Comparison of ENCODE assay signal across 9 cellular contexts in the genomic region with DNA sequence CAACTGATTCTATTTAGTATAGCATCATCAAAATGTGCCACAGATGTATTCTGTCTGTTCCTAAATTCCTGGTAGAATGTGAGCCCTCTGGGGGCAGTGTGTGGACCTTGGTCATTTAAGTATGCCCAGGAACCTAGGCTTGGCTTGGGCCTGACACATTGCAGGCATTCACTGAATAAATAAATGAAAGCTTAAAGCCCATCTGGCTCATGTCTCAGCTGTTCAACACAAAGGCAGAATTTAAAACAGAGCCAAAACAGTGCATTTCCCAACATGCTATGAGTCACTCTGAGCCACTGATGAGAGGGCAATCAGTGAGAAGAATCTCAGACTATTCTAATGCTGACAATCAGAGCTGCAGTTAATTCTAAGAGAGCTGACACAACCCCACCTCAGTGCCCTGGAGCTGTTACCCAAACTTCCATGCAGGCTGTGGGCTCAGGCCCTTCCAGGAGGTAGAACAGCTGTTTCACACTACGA. TPM values are rescaled to one million over a fixed set of nuclear protein-coding genes. Genes with fewer than 3 reads are reported as not detected.
DNase-seq lines count a peak whose midpoint lies in the region; FAIRE-seq and TF ChIP-seq lines count a peak whose summit lies in the region.
"Had no signal": no experiment of that assay in that cellular context is flagged by ENCODE, and none has a peak within 500 bp of the region (broad histone marks: within the 10 kb centered on the region; RNA-seq: fewer than 3 reads in every experiment).

No MANE protein-coding gene starts in this region.

- H3K27ac Mint-ChIP-seq in neural crest cell (ENCODE audit: unreplicated experiment) = peak overlapping the region; percentile 97

- H3K9ac ChIP-seq in kidney (ENCODE audit: low read length in 2 of 2) = no peak overlapping the region
- H3K9ac ChIP-seq: KMS-11 had no signal

- H3K9me3 Mint-ChIP-seq in neural crest cell = no peaks in the 10 kb centered on the region

- no peaks in the 10 kb centered on the region for H3K27me3 Mint-ChIP-seq in neural crest cell (ENCODE audit: low read depth)

- no peaks in the 10 kb centered on the region for H3K27me3 ChIP-seq in esophagus squamous epithelium

- peaks cover 8% of the 10 kb centered on the region for H3K36me3 Mint-ChIP-seq in neural crest cell (ENCODE audit: low read depth)

- H3K36me3 ChIP-seq in esophagus squamous epithelium = peaks cover 0 to 16% (median 0%) of the 10 kb centered on the region in 3 donors
- H3K36me3 ChIP-seq in kidney (ENCODE audit: control insufficient read depth in 1 of 2, insufficient read depth in 2 of 2, low read length in 2 of 2) = peaks cover 2 to 3% of the 10 kb centered on the region in 2 donors

- H3K4me1 Mint-ChIP-seq in neural crest cell = peaks cover 27% of the 10 kb centered on the region

- H3K4me3 ChIP-seq in esophagus squamous epithelium = peak overlapping the region in 1 of 4 donors; percentile 16
- H3K4me3 ChIP-seq in kidney (ENCODE audit: low read length in 2 of 2) = no peak overlapping the region

- no peak for TF ChIP-seq POLR2A in esophagus squamous epithelium (IDR thresholded peaks at IDR 0.05)

- WGBS in esophagus squamous epithelium, 2 donors = 67% methylated on average over 1 of the region's 1 CpG; no CpG with 5 or more reads in 1 of the 2 donors

- peak overlapping the region; percentile 73 to 94 (median 86) for H3K27ac ChIP-seq in esophagus squamous epithelium
- peak overlapping the region in 1 of 2 donors; percentile 65 for H3K27ac ChIP-seq in kidney (ENCODE audit: low read depth in 2 of 2, low read length in 2 of 2)
- H3K27ac ChIP-seq: KMS-11 had no signal

- TF ChIP-seq CTCF in esophagus squamous epithelium (IDR thresholded peaks at IDR 0.05) (no peak), neural crest cell (conservative IDR thresholded peaks at IDR 0.05) (no peak), kidney (IDR thresholded peaks at IDR 0.05; ENCODE audit: borderline replicate concordance, extremely low read depth, insufficient read depth) (no peak)

- intact Hi-C loops in esophagus squamous epithelium (cut with DNase I) = no loop called here
- intact Hi-C loops in kidney (cut with DNase I) = no loop called here

- FAIRE-seq in kidney (lab: Jason Lieb, UNC) = no peak

- no peak overlapping the region for H3K4me3 Mint-ChIP-seq in neural crest cell

- H3K9me3 ChIP-seq in esophagus squamous epithelium = no peaks in the 10 kb centered on the region
- no peaks in the 10 kb centered on the region for H3K9me3 ChIP-seq in kidney (ENCODE audit: control insufficient read depth in 1 of 2, low read length in 2 of 2)

- peaks cover 30 to 92% (median 50%) of the 10 kb centered on the region in 3 donors for H3K4me1 ChIP-seq in esophagus squamous epithelium
- peaks cover 0 to 7% of the 10 kb centered on the region in 2 donors for H3K4me1 ChIP-seq in kidney (ENCODE audit: control insufficient read depth in 1 of 2, insufficient read depth in 1 of 2, low read depth in 1 of 2, low read length in 2 of 2)

- DNase-seq in GM04504 (ENCODE audit: low read depth) (peak; percentile 97), RKO (ENCODE audit: low spot score) (peak; percentile 90), esophagus squamous epithelium (lab: John Stamatoyannopoulos, UW) (no peak), neural crest cell (ENCODE audit: low read depth, low spot score) (no peak), NCI-H1930 (lab: John Stamatoyannopoulos, UW) (no peak), NCI-H2171 (lab: John Stamatoyannopoulos, UW) (no peak), kidney (no peak)
- DNase-seq in effector CD4-positive, alpha-beta T cell = no peak

RNA-seq across cellular contexts. Expression of a gene that starts 8.1 kb away (rescaled TPM):
- 10 to 100 TPM; 28.5 to 52.1 (median 41.9) TPM for total RNA-seq in esophagus squamous epithelium
- 96.3 and 98.4 TPM in 2 replicates for total RNA-seq in neural crest cell
- 77.8 TPM for total RNA-seq in kidney
- polyA plus RNA-seq in kidney (ENCODE audit: insufficient read depth, low read depth, low replicate concordance) = 61.0 TPM

RNA-seq across cellular contexts. Expression of a gene that starts 29.5 kb away (rescaled TPM):
- total RNA-seq in esophagus squamous epithelium = 10 to 100 TPM; 63.4 to 96.5 (median 76.2) TPM
- total RNA-seq in neural crest cell = 125 and 130 TPM in 2 replicates
- 86.7 TPM for total RNA-seq in kidney
- 97.3 TPM for polyA plus RNA-seq in kidney (ENCODE audit: insufficient read depth, low read depth, low replicate concordance)

RNA-seq across cellular contexts. Expression of a gene that starts 36.7 kb away (rescaled TPM):
- total RNA-seq in esophagus squamous epithelium (1 to 10 TPM; 2.4 to 7.2 (median 4.4) TPM), neural crest cell (10.5 and 11.4 TPM in 2 replicates), kidney (18.6 TPM)
- polyA plus RNA-seq in kidney (ENCODE audit: insufficient read depth, low read depth, low replicate concordance) = 1.9 TPM

RNA-seq across cellular contexts. Expression of a gene that starts 45.7 kb away (rescaled TPM):
- total RNA-seq in esophagus squamous epithelium (100 to 1,000 TPM in 3 of 4 donors, 10 to 100 TPM in 1; 96.5 to 141 (median 119) TPM), neural crest cell (108 and 113 TPM in 2 replicates), kidney (168 TPM)
- polyA plus RNA-seq in kidney (ENCODE audit: insufficient read depth, low read depth, low replicate concordance) = 214 TPM

RNA-seq across cellular contexts. Expression of a gene that starts 48.9 kb away (rescaled TPM):
- total RNA-seq in esophagus squamous epithelium = 10 to 100 TPM; 17.1 to 81.6 (median 33.6) TPM
- total RNA-seq in neural crest cell = 129 and 147 TPM in 2 replicates
- 89.7 TPM for total RNA-seq in kidney
- 46.4 TPM for polyA plus RNA-seq in kidney (ENCODE audit: insufficient read depth, low read depth, low replicate concordance)

Comparison
In these comparisons a context has a peak if more than half of its experiments do, and no peak if none do; other contexts are left out.
1. DNase-seq: peak in GM04504 (single experiment) and RKO (single experiment); none in esophagus squamous epithelium (single experiment), neural crest cell (single experiment), NCI-H1930 (0 of 2), NCI-H2171 (single experiment), kidney (single experiment) and effector CD4-positive, alpha-beta T cell (single experiment).